ENCODE assay signal across 1 cellular context in the genomic region with DNA sequence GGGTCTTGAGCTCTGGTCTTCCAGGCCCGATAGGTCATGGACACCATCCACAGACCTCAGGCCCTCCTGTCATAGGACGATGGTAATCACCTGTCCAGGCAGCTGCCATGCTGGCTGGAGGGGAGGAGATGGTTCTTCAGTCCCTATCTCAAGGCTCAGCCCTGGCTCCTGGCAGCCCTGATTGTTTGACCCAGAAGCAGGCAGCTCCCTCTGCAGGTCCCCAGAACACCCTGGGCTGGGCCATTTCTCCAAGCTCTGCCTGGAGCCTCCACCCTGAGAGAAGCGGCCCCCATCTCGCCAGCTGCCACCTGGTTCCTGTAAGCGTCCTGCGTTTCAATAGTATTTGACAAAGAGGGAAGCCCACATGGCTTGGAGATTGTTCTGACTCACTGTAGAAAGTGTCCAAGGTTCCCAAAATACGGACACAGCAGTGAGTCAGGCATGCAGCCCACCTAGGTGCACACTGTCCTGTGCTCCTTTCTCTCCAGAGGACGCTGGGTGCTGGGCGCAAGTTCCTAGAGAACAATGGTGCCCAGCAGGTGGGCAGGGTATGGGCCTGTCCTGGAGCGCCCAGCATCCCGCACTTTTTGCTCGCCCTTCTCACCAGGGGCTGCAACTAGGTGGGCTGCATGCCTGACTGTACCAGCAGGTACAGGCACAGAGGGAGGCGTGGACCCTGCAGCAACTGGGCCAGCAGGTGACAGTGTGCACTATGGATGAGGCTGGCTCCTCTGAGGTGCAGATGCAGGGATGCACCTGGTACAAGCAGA.
TF ChIP-seq lines count a peak whose summit lies in the region.

No MANE protein-coding gene starts in this region.

TF ChIP-seq in GM23338, 12 proteins besides CTCF, POLR2A, EP300 and RAD21 (continued from another document):
- TF ChIP-seq REST (IDR thresholded peaks at IDR 0.05; ENCODE audit: unreplicated experiment), result no peak
- TF ChIP-seq CREB1 (CRISPR knock-in tag; IDR thresholded peaks at IDR 0.05; ENCODE audit: low read depth), result no peak
- no peak for TF ChIP-seq ZNF114 (CRISPR knock-in tag; IDR thresholded peaks at IDR 0.05)
- no peak for TF ChIP-seq POLR2AphosphoS5 (IDR thresholded peaks at IDR 0.05; ENCODE audit: low read depth)
- no peak for TF ChIP-seq ZNF462 (CRISPR knock-in tag; IDR thresholded peaks at IDR 0.05)
